ENCODE assay signal across 8 cellular contexts in genomic region chr7:142603870-142604448, GRCh38.
A peak's percentile ranks its signal among the peaks of the same experiment; 100 is the strongest.
DNase-seq lines count a peak whose midpoint lies in the region; ATAC-seq and TF ChIP-seq lines count a peak whose summit lies in the region.

No MANE protein-coding gene starts in this region.

- ATAC-seq in esophagus mucosa: peak; percentile 28

- H3K4me3 ChIP-seq in HFF-Myc (replicated peaks; ENCODE audit: low read depth, low read length): no peak overlapping the region
- H3K4me3 ChIP-seq in neutrophil (ENCODE audit: low read depth in 1 of 2, low read length in 1 of 2): no peak overlapping the region

- TF ChIP-seq CTCF in HFF-Myc (IDR thresholded peaks at IDR 0.05; ENCODE audit: low read depth, low read length, missing control alignments) (peak; percentile 80), neutrophil (IDR thresholded peaks at IDR 0.05) (peak; percentile 67)

- no peaks in the 10 kb centered on the region for H3K4me1 ChIP-seq in neutrophil (ENCODE audit: control insufficient read depth in 1 of 2, insufficient read depth in 1 of 2, low read depth in 1 of 2, low read length in 1 of 2)

- no peaks in the 10 kb centered on the region for H3K27me3 ChIP-seq in neutrophil

- H3K27ac ChIP-seq in neutrophil: no peak overlapping the region

- no peaks in the 10 kb centered on the region for H3K9me3 ChIP-seq in neutrophil

- DNase-seq in NCI-H146 (lab: John Stamatoyannopoulos, UW) (peak; percentile 38), NCI-H146 treated with DMSO at 0.1 percent for 48 hours (lab: John Stamatoyannopoulos, UW; ENCODE audit: unreplicated experiment) (no peak), HFF-Myc (ENCODE audit: extremely low read depth, low read depth) (peak; percentile 64), NCI-H345 (lab: John Stamatoyannopoulos, UW) (peak; percentile 72), GM19238 (ENCODE audit: insufficient read length, low spot score) (no peak)
- peak; percentile 36 to 51 for DNase-seq in activated CD4-positive, alpha-beta T cell treated with anti-CD3 and anti-CD28 coated beads, Interleukin-2, amount 50 U/mL, for 4 hours

- no peaks in the 10 kb centered on the region for H3K36me3 ChIP-seq in neutrophil

Comparison
In these comparisons a context has a peak if more than half of its experiments do, and no peak if none do; other contexts are left out.
1. DNase-seq: peak in NCI-H146 (single experiment), HFF-Myc (single experiment), NCI-H345 (single experiment) and activated CD4-positive, alpha-beta T cell treated with anti-CD3 and anti-CD28 coated beads, Interleukin-2, amount 50 U/mL, for 4 hours (2 of 2); none in NCI-H146 treated with DMSO at 0.1 percent for 48 hours (single experiment) and GM19238 (single experiment).